ENCODE assay signal across 21 cellular contexts in the genomic region with DNA sequence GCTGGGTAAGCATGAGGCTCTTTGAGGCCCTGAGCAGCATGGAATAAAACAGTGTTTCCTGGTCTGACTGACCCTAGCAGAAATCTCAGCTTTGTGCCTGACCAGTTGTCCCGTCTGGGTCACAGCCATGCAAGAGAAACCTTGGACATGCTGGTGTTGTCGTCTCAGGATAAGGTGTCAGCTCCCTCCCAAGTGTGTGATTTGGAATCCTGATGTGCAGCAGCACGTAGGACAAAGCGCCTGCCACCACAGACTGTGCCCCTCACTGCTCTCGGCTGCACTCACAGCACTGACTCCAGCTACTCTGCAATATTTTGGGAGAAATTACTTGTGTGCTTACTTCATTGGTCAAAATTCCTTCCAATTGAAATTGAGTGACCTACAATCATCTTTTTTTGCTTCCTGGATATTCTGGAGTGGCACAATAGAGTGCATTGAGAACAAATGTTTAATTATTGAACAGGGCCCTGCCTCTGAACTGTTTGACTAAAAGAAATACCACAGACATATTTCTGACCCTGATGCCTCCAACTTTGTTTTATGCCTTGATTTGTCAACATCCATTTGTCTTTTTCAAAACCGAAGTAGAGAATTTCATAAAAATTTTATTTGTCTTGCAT.
"Had no signal": no experiment of that assay in that cellular context is flagged by ENCODE, and none has a peak within 500 bp of the region (broad histone marks: within the 10 kb centered on the region; RNA-seq: fewer than 3 reads in every experiment).

No MANE protein-coding gene starts in this region.

- H3K27ac Mint-ChIP-seq: activated CD4-positive, alpha-beta memory T cell treated with anti-CD3 and anti-CD28 coated beads, Interleukin-2, amount 10 ng/mL, durations not matched to agents 7 days and 5 days; activated CD4-positive, alpha-beta T cell treated with anti-CD3 and anti-CD28 coated beads, Interleukin-2, amount 10 ng/mL, durations not matched to agents 24 days and 14 days; dendritic cell treated with granulocyte-macrophage colony-stimulating factor and Interleukin-4, amounts not matched to agents 40 ng/mL and 50 ng/mL, for 4 days; naive B cell had no signal

- H3K9me3 Mint-ChIP-seq: activated CD4-positive, alpha-beta memory T cell treated with anti-CD3 and anti-CD28 coated beads, Interleukin-2, amount 10 ng/mL, durations not matched to agents 7 days and 5 days; dendritic cell treated with granulocyte-macrophage colony-stimulating factor and Interleukin-4, amounts not matched to agents 40 ng/mL and 50 ng/mL, for 4 days had no signal

- H3K36me3 Mint-ChIP-seq: naive B cell had no signal

- H3K4me1 Mint-ChIP-seq: activated CD4-positive, alpha-beta memory T cell treated with anti-CD3 and anti-CD28 coated beads, Interleukin-2, amount 10 ng/mL, durations not matched to agents 7 days and 5 days; activated CD4-positive, alpha-beta T cell treated with anti-CD3 and anti-CD28 coated beads, Interleukin-2, amount 10 ng/mL, durations not matched to agents 24 days and 14 days; naive B cell had no signal

- H3K9me3 ChIP-seq: left lung, neutrophil, ovary, psoas muscle, suprapubic skin had no signal

- H3K27me3 ChIP-seq: cardiac muscle cell, left lung, neutrophil, ovary, stomach, suprapubic skin, tibial nerve had no signal

- ATAC-seq: left lung, psoas muscle, right cardiac atrium had no signal

- H3K4me1 ChIP-seq: left lung, psoas muscle, stomach, suprapubic skin, tibial nerve had no signal

- H3K27ac ChIP-seq: cardiac muscle cell, left lung, neutrophil, ovary, psoas muscle, stomach, suprapubic skin, tibial nerve, VCaP had no signal

- H3K36me3 ChIP-seq: cardiac muscle cell, left lung, neutrophil, ovary, stomach, suprapubic skin, tibial nerve had no signal

- H3K4me3 Mint-ChIP-seq: activated CD4-positive, alpha-beta memory T cell treated with anti-CD3 and anti-CD28 coated beads, Interleukin-2, amount 10 ng/mL, durations not matched to agents 7 days and 5 days; activated CD4-positive, alpha-beta T cell treated with anti-CD3 and anti-CD28 coated beads, Interleukin-2, amount 10 ng/mL, durations not matched to agents 24 days and 14 days; dendritic cell treated with granulocyte-macrophage colony-stimulating factor and Interleukin-4, amounts not matched to agents 40 ng/mL and 50 ng/mL, for 4 days; naive B cell had no signal

- H3K4me3 ChIP-seq: cardiac muscle cell, left lung, lung, ovary, psoas muscle, stomach, suprapubic skin, tibial nerve had no signal

- DNase-seq: activated CD4-positive, alpha-beta memory T cell treated with anti-CD3 and anti-CD28 coated beads, Interleukin-2, amount 10 ng/mL, durations not matched to agents 7 days and 5 days; activated CD4-positive, alpha-beta T cell treated with anti-CD3 and anti-CD28 coated beads, Interleukin-2, amount 10 ng/mL, durations not matched to agents 24 days and 14 days; activated gamma-delta T cell treated with Interleukin-2 at 50 U/mL for 16 hours; activated T-cell treated with anti-CD3 and anti-CD28 coated beads for 4 hours; effector CD4-positive, alpha-beta T cell; erythroblast; foreskin fibroblast; left lung; naive B cell; ovary; psoas muscle; right cardiac atrium; stimulated activated CD4-positive, alpha-beta T cell treated with anti-CD3 and anti-CD28 coated beads, Interleukin-12 subunit alpha, Interleukin-12 subunit beta, amount 100 ng/mL, for 4 hours; stomach had no signal

- H3K27me3 Mint-ChIP-seq: activated CD4-positive, alpha-beta memory T cell treated with anti-CD3 and anti-CD28 coated beads, Interleukin-2, amount 10 ng/mL, durations not matched to agents 7 days and 5 days; activated CD4-positive, alpha-beta T cell treated with anti-CD3 and anti-CD28 coated beads, Interleukin-2, amount 10 ng/mL, durations not matched to agents 24 days and 14 days; dendritic cell treated with granulocyte-macrophage colony-stimulating factor and Interleukin-4, amounts not matched to agents 40 ng/mL and 50 ng/mL, for 4 days; naive B cell had no signal
